Comparison of ENCODE assay signal across 24 cellular contexts in the genomic region with DNA sequence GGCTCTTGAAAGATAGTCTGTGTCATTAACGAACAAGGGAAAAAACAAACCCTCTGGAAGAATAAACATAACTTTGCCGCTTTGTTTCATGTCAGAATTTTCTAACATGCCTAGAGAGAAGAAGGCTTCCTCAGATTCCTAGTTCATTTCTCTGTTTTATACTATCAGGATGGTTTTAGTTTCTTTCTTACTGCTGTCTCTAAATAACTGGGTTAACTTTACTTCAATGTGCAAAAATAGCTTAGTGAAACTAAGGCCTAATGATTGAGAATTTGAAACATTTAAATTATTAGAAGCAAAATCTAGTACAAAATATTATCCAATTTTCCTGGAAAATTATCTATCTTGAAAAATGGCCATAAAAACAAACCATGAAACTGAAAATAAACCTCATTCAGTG.
"Had no signal": no experiment of that assay in that cellular context is flagged by ENCODE, and none has a peak within 500 bp of the region (broad histone marks: within the 10 kb centered on the region; RNA-seq: fewer than 3 reads in every experiment).

No MANE protein-coding gene starts in this region.

- H3K9me3 ChIP-seq: breast epithelium, Peyer's patch, SJSA1 had no signal

- H3K27me3 Mint-ChIP-seq: activated naive CD4-positive, alpha-beta T cell treated with anti-CD3 and anti-CD28 coated beads, Interleukin-2, amount 50 U/mL, for 24 hours; T-helper 17 cell had no signal

- H3K27ac Mint-ChIP-seq: activated CD8-positive, alpha-beta T cell treated with anti-CD3 and anti-CD28 coated beads, Interleukin-2, amount 10 ng/mL, durations not matched to agents 7 days and 5 days; activated naive CD4-positive, alpha-beta T cell treated with anti-CD3 and anti-CD28 coated beads, Interleukin-2, amount 50 U/mL, for 24 hours; T-helper 17 cell had no signal

- H3K4me3 ChIP-seq: breast epithelium, coronary artery, Peyer's patch, SJSA1 had no signal

- DNase-seq: activated CD4-positive, alpha-beta T cell treated with anti-CD3 and anti-CD28 coated beads for 4 hours; activated CD8-positive, alpha-beta memory T cell treated with anti-CD3 and anti-CD28 coated beads, Interleukin-2, amount 50 U/mL, for 48 hours; activated CD8-positive, alpha-beta T cell treated with anti-CD3 and anti-CD28 coated beads, Interleukin-2, amount 10 ng/mL, durations not matched to agents 7 days and 5 days; activated effector memory CD4-positive, alpha-beta T cell treated with Interleukin-2 at 50 U/mL for 16 hours; activated naive CD4-positive, alpha-beta T cell; activated T-cell treated with anti-CD3 and anti-CD28 coated beads, Interleukin-2, amount 50 U/mL, for 1 hour; aorta; caudate nucleus; MM.1S; NCI-H1105; NCI-H1436 treated with DMSO at 0.1 percent for 48 hours; NCI-H187; NCI-H2081; NCI-H446; NCI-H524; Peyer's patch; SHP77; T-helper 17 cell; T-helper 9 cell; WERI-Rb-1 had no signal

- H3K4me1 ChIP-seq: breast epithelium, Peyer's patch had no signal

- H3K9me3 Mint-ChIP-seq: activated naive CD4-positive, alpha-beta T cell treated with anti-CD3 and anti-CD28 coated beads, Interleukin-2, amount 50 U/mL, for 24 hours had no signal

- H3K36me3 ChIP-seq: breast epithelium, WERI-Rb-1 had no signal

- H3K27me3 ChIP-seq: breast epithelium, Peyer's patch, SJSA1 had no signal

- H3K4me3 Mint-ChIP-seq: activated CD8-positive, alpha-beta T cell treated with anti-CD3 and anti-CD28 coated beads, Interleukin-2, amount 10 ng/mL, durations not matched to agents 7 days and 5 days; activated naive CD4-positive, alpha-beta T cell treated with anti-CD3 and anti-CD28 coated beads, Interleukin-2, amount 50 U/mL, for 24 hours; T-helper 17 cell had no signal

- H3K27ac ChIP-seq: breast epithelium, coronary artery, Peyer's patch, SJSA1, WERI-Rb-1 had no signal
